ENCODE assay signal across 14 cellular contexts in the genomic region with DNA sequence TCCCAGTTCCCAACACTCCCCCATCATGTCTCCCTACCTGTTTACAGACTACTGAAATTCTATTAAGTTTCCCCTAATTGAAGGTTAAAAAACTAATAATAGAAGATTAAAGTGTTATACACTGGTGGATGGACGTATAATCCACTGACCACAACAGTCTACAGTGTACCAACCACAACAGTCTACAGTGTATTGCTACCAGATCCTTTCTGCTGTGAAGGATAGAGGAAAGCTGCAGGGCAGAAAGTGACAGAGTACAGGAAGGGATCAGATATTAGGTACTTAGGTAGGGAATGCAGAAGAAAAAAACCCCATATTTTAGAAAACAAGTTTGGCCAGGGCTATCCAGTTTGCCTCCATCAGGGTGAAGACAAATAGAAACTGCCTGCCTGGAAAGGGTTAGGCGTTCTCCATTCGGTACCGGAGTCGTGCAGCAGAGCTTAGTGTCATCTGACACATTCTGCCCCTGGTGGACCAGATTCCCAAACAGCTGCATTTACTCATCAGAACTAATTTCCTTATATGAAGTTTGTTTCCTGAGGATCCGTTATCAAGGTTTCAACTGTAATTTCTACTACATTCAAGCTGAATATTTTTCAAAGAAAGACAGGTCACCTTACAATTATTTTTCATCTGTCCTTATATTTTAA. TPM values are rescaled to one million over a fixed set of nuclear protein-coding genes. Genes with fewer than 3 reads are reported as not detected.
DNase-seq lines count a peak whose midpoint lies in the region; ATAC-seq, FAIRE-seq and TF ChIP-seq lines count a peak whose summit lies in the region.
"Had no signal": no experiment of that assay in that cellular context is flagged by ENCODE, and none has a peak within 500 bp of the region (broad histone marks: within the 10 kb centered on the region; RNA-seq: fewer than 3 reads in every experiment).

No MANE protein-coding gene starts in this region.

- no peak overlapping the region for H2BK5ac ChIP-seq in mesendoderm (ENCODE audit: low read length)

- H2BK15ac ChIP-seq in mesendoderm (replicated peaks; ENCODE audit: low read depth): no peak overlapping the region

- TF ChIP-seq RAD21 in A549 (conservative IDR thresholded peaks at IDR 0.05 in 1 of 2, IDR thresholded peaks at IDR 0.05 in 1 of 2): no peak

- no peak for FAIRE-seq in A549 (lab: Jason Lieb, UNC)
- FAIRE-seq: bronchial epithelial cell, H54 had no signal

- H3K9me3 Mint-ChIP-seq in activated naive CD4-positive, alpha-beta T cell treated with anti-CD3 and anti-CD28 coated beads, Interleukin-2, amount 50 U/mL, for 72 hours: no peaks in the 10 kb centered on the region
- H3K9me3 Mint-ChIP-seq in activated CD4-positive, alpha-beta memory T cell treated with anti-CD3 and anti-CD28 coated beads for 36 hours: no peaks in the 10 kb centered on the region

- H3K4me1 Mint-ChIP-seq in activated CD4-positive, alpha-beta memory T cell treated with anti-CD3 and anti-CD28 coated beads for 36 hours (ENCODE audit: low read depth): peaks cover 20% of the 10 kb centered on the region

- H3K27ac ChIP-seq in A549 (no peak overlapping the region), fibroblast of lung (ENCODE audit: insufficient read depth, low read length) (no peak overlapping the region), mesendoderm (ENCODE audit: low read depth, low read length) (no peak overlapping the region)
- H3K27ac ChIP-seq: suprapubic skin had no signal

- no peak overlapping the region for H2AFZ ChIP-seq in fibroblast of lung (ENCODE audit: low read length)

- peaks cover 70% of the 10 kb centered on the region for H3K79me2 ChIP-seq in fibroblast of lung (ENCODE audit: control insufficient read depth, insufficient read depth, low read length)
- H3K79me2 ChIP-seq in mesendoderm (ENCODE audit: control insufficient read depth, insufficient read depth, low read length): peaks cover 42% of the 10 kb centered on the region

- no peaks in the 10 kb centered on the region for H3K27me3 ChIP-seq in fibroblast of lung (ENCODE audit: control insufficient read depth, insufficient read depth, low read length)
- H3K27me3 ChIP-seq in mesendoderm (ENCODE audit: insufficient read depth, low read length, poor library complexity): no peaks in the 10 kb centered on the region
- H3K27me3 ChIP-seq: suprapubic skin had no signal

- H3K56ac ChIP-seq in mesendoderm (ENCODE audit: low read length): no peak overlapping the region

- TF ChIP-seq CTCF in A549 (IDR thresholded peaks at IDR 0.05) (no peak), fibroblast of lung (conservative IDR thresholded peaks at IDR 0.05 in 1 of 2, IDR thresholded peaks at IDR 0.05 in 1 of 2; ENCODE audit: low read depth in 1 of 2, low read length in 2 of 2) (peak; percentile 6 to 25)

- no peak overlapping the region for H3K23ac ChIP-seq in mesendoderm (ENCODE audit: low read length)

- no peak for DNase-seq in A549 (ENCODE audit: low read depth in 1 of 2, low spot score in 1 of 2)
- DNase-seq in RPMI7951 (ENCODE audit: low read depth): peak; percentile 59
- DNase-seq in fibroblast of lung (ENCODE audit: low read depth in 2 of 2): peak in 1 of 2 donors; percentile 68
- DNase-seq in mesendoderm: no peak
- DNase-seq in NCI-H1105 (lab: John Stamatoyannopoulos, UW): no peak
- no peak for DNase-seq in activated naive CD4-positive, alpha-beta T cell treated with anti-CD3 and anti-CD28 coated beads, Interleukin-2, amount 50 U/mL, for 72 hours (ENCODE audit: low spot score in 2 of 2)
- DNase-seq in DMS114 treated with DMSO at 0.1 percent for 48 hours (lab: John Stamatoyannopoulos, UW; ENCODE audit: unreplicated experiment): no peak
- no peak for DNase-seq in activated CD4-positive, alpha-beta memory T cell treated with anti-CD3 and anti-CD28 coated beads for 36 hours
- DNase-seq: GF-D8; MV-4-11; stimulated activated CD4-positive, alpha-beta T cell treated with anti-CD3 and anti-CD28 coated beads, Interleukin-4, amount 100 ng/mL, for 24 hours had no signal

- TF ChIP-seq POLR2A in A549 (IDR thresholded peaks at IDR 0.05; ENCODE audit: low read length): no peak

- H3K9ac ChIP-seq in fibroblast of lung (ENCODE audit: insufficient read depth, low read length) (no peak overlapping the region), mesendoderm (ENCODE audit: low read length) (no peak overlapping the region)

- peaks cover 0 to 6% of the 10 kb centered on the region in 2 donors for H3K36me3 Mint-ChIP-seq in activated naive CD4-positive, alpha-beta T cell treated with anti-CD3 and anti-CD28 coated beads, Interleukin-2, amount 50 U/mL, for 72 hours
- H3K36me3 Mint-ChIP-seq in activated CD4-positive, alpha-beta memory T cell treated with anti-CD3 and anti-CD28 coated beads for 36 hours: peaks cover 15% of the 10 kb centered on the region

- H3K18ac ChIP-seq in mesendoderm (ENCODE audit: low read length): peak overlapping the region; percentile 9

- H2BK120ac ChIP-seq in mesendoderm (ENCODE audit: low read depth, low read length): no peak overlapping the region

- H4K20me1 ChIP-seq in fibroblast of lung (ENCODE audit: control insufficient read depth, extremely low read depth, insufficient read depth, low read length): no peaks in the 10 kb centered on the region

- no peak for TF ChIP-seq EP300 in A549 (IDR thresholded peaks at IDR 0.05)

- H3K79me1 ChIP-seq in mesendoderm (ENCODE audit: low read length): peaks cover 17% of the 10 kb centered on the region

- no peaks in the 10 kb centered on the region for H3K27me3 Mint-ChIP-seq in activated CD4-positive, alpha-beta memory T cell treated with anti-CD3 and anti-CD28 coated beads for 36 hours

- H3K4ac ChIP-seq in mesendoderm (ENCODE audit: low read depth, low read length): no peak overlapping the region

- POLR2A ChIA-PET in A549 (lab: Yijun Ruan, JAX): interaction anchor here (1.1 kb wide), 1 partner anchor 51 kb away, joined by 3 read pairs; the partner anchor contains the start of gene KLF7
- POLR2A ChIA-PET in activated CD4-positive, alpha-beta memory T cell treated with anti-CD3 and anti-CD28 coated beads for 36 hours (lab: Charles Lee): no interaction called here

- no peaks in the 10 kb centered on the region for H3K36me3 ChIP-seq in fibroblast of lung (ENCODE audit: control insufficient read depth, insufficient read depth, low read length)
- H3K36me3 ChIP-seq in mesendoderm (ENCODE audit: control insufficient read depth, insufficient read depth, low read length): no peaks in the 10 kb centered on the region

- WGBS in A549 (ENCODE audit: missing lambda C conversion rate): 78% methylated on average over 6 of the region's 6 CpGs
- WGBS in mesendoderm (ENCODE audit: extremely low coverage, insufficient coverage, low lambda C conversion rate): no CpG with 5 or more reads among the region's 6 CpGs

- H3K4me2 ChIP-seq in A549: no peak overlapping the region
- peak overlapping the region; percentile 17 for H3K4me2 ChIP-seq in fibroblast of lung (ENCODE audit: extremely low read depth, insufficient read depth, low read length)
- H3K4me2 ChIP-seq in mesendoderm (ENCODE audit: low read length): no peak overlapping the region

- CTCF ChIA-PET in A549 (lab: Yijun Ruan, JAX): interaction anchor here (0.8 to 1.2 kb wide), 5 partner anchors 14 to 316 kb away, joined by 3 read pairs; partner anchors contain the start of gene KLF7
- CTCF ChIA-PET in activated CD4-positive, alpha-beta memory T cell treated with anti-CD3 and anti-CD28 coated beads for 36 hours (lab: Charles Lee): interaction anchor here (1.5 kb wide), 1 partner anchor 26 kb away, joined by 5 read pairs; no protein-coding TSS in a partner anchor

- no peak overlapping the region for H3K27ac Mint-ChIP-seq in activated naive CD4-positive, alpha-beta T cell treated with anti-CD3 and anti-CD28 coated beads, Interleukin-2, amount 50 U/mL, for 72 hours
- no peak overlapping the region for H3K27ac Mint-ChIP-seq in activated CD4-positive, alpha-beta memory T cell treated with anti-CD3 and anti-CD28 coated beads for 36 hours

- H3K9me3 ChIP-seq in A549: no peaks in the 10 kb centered on the region
- H3K9me3 ChIP-seq in fibroblast of lung (ENCODE audit: control insufficient read depth, insufficient read depth, low read depth, low read length): no peaks in the 10 kb centered on the region
- H3K9me3 ChIP-seq: suprapubic skin had no signal

- H3K4me3 ChIP-seq in A549 (no peak overlapping the region), fibroblast of lung (replicated peaks in 1 of 4; ENCODE audit: control extremely low read depth in 1 of 4, insufficient read depth in 1 of 4, low read depth in 3 of 4, low read length in 4 of 4) (no peak overlapping the region), mesendoderm (ENCODE audit: low read length) (no peak overlapping the region)
- H3K4me3 ChIP-seq: suprapubic skin had no signal

- H3K4me1 ChIP-seq in A549 (peaks cover 17% of the 10 kb centered on the region; the same call in 2 of the 3 replicates), fibroblast of lung (ENCODE audit: control insufficient read depth, extremely low read depth, insufficient read depth, low read length) (no peaks in the 10 kb centered on the region), mesendoderm (ENCODE audit: control insufficient read depth, low read depth, low read length) (peaks cover 7% of the 10 kb centered on the region)

- intact Hi-C loops in activated CD4-positive, alpha-beta memory T cell treated with anti-CD3 and anti-CD28 coated beads for 36 hours (cut with micrococcal nuclease): no loop called here

- H4K5ac ChIP-seq in mesendoderm (ENCODE audit: low read length): no peak overlapping the region

- H3K4me3 Mint-ChIP-seq in activated CD4-positive, alpha-beta memory T cell treated with anti-CD3 and anti-CD28 coated beads for 36 hours: no peak overlapping the region

- H4K8ac ChIP-seq in mesendoderm (ENCODE audit: low read depth, low read length): no peak overlapping the region

- no peak overlapping the region for H2AK5ac ChIP-seq in mesendoderm (ENCODE audit: low read length)

- peak in 1 of 2 experiments; percentile 40; a peak in 3 of 6 replicates for ATAC-seq in A549
- ATAC-seq in activated naive CD4-positive, alpha-beta T cell treated with anti-CD3 and anti-CD28 coated beads, Interleukin-2, amount 50 U/mL, for 72 hours: no peak

RNA-seq across cellular contexts. Expression of gene KLF7, which starts 49.9 kb away (rescaled TPM):
- polyA plus RNA-seq in A549 (2011; rRNA removed) (29.8 and 31.5 TPM in 2 replicates), A549 (2017; fragmentation: RNase III; extraction: RNeasy Plus Mini Kit Qiagen cat#74134 plus additional on column Dnase treatment) (17.2 to 18.0 TPM (median 17.8 TPM) in 3 replicates), fibroblast of lung (15.4 and 21.0 TPM in 2 replicates)
- 15.5 and 19.1 TPM in 2 replicates for polyA plus RNA-seq in A549 (2012; cell fraction: cytosol; rRNA removed)
- 29.5 and 35.8 TPM in 2 replicates for polyA plus RNA-seq in A549 (2012; cell fraction: nucleus; rRNA removed)
- polyA minus RNA-seq in A549 (2011; rRNA and poly(A)+ RNA removed): 101 and 114 TPM in 2 replicates
- total RNA-seq in RPMI7951 (2014; rRNA removed; shearing (Covaris generic)): 5.4 and 7.3 TPM in 2 replicates
- total RNA-seq in fibroblast of lung: 11.3 and 12.9 TPM in 2 replicates
- polyA plus RNA-seq in fibroblast of lung (2012): 7.7 and 15.8 TPM in 2 replicates
- polyA minus RNA-seq in fibroblast of lung (ENCODE audit: low replicate concordance): 101 and 108 TPM in 2 replicates
- polyA plus RNA-seq in mesendoderm (2013, experiment 1 of 2): 44.5 TPM
- polyA plus RNA-seq in mesendoderm (2013, experiment 2 of 2): 41.8 TPM
- total RNA-seq in activated naive CD4-positive, alpha-beta T cell treated with anti-CD3 and anti-CD28 coated beads, Interleukin-2, amount 50 U/mL, for 72 hours: 10 to 100 TPM; 26.8 to 28.7 TPM
- total RNA-seq in activated CD4-positive, alpha-beta memory T cell treated with anti-CD3 and anti-CD28 coated beads for 36 hours: 10 to 100 TPM; 24.1 to 29.5 TPM
